ENCODE assay signal across 8 cellular contexts in genomic region chr4:151801547-151802516, GRCh38. TPM values are rescaled to one million over a fixed set of nuclear protein-coding genes. Genes with fewer than 3 reads are reported as not detected.
DNase-seq lines count a peak whose midpoint lies in the region; ATAC-seq, FAIRE-seq and TF ChIP-seq lines count a peak whose summit lies in the region.

No MANE protein-coding gene starts in this region.

- TF ChIP-seq CTCF in C4-2B (conservative IDR thresholded peaks at IDR 0.05) (peak; percentile 94), gastrocnemius medialis (IDR thresholded peaks at IDR 0.05 in 4 of 5, conservative IDR thresholded peaks at IDR 0.05 in 1 of 5) (peak in 4 of 5 experiments; percentile 35 to 76 (median 50))

- no peaks in the 10 kb centered on the region for H3K27me3 ChIP-seq in gastrocnemius medialis

- no peak overlapping the region for H3K27ac ChIP-seq in C4-2B
- H3K27ac ChIP-seq in gastrocnemius medialis, result no peak overlapping the region

- peaks cover 1 to 5% of the 10 kb centered on the region in 2 donors for H3K4me1 ChIP-seq in gastrocnemius medialis

- no peak for TF ChIP-seq POLR2A in gastrocnemius medialis (IDR thresholded peaks at IDR 0.05)
- TF ChIP-seq POLR2A in GM18505 (IDR thresholded peaks at IDR 0.05; ENCODE audit: borderline replicate concordance, extremely low read depth, insufficient read depth, insufficient read length), result no peak

- no peaks in the 10 kb centered on the region for H3K9me3 ChIP-seq in gastrocnemius medialis

- no peak overlapping the region for H3K4me3 ChIP-seq in gastrocnemius medialis

- in situ Hi-C loops in gastrocnemius medialis (cut with MboI; ENCODE audit: low sequenced_read_pairs in 4 of 4), result no loop called here

- H3K36me3 ChIP-seq in gastrocnemius medialis, result no peaks in the 10 kb centered on the region

- intact Hi-C loops in gastrocnemius medialis (cut with DNase I; ENCODE audit: low total_unique reads), result no loop called here

- peak; percentile 79 for FAIRE-seq in GM19239 (lab: Jason Lieb, UNC)

- DNase-seq in GM19239 (ENCODE audit: insufficient read length, low spot score) (peak; percentile 26), NCI-H82 treated with DMSO at 0.1 percent for 48 hours (lab: John Stamatoyannopoulos, UW; ENCODE audit: unreplicated experiment) (peak; percentile 32), fibroblast of gingiva (ENCODE audit: low read depth) (peak; percentile 13), gastrocnemius medialis (no peak), ureter (ENCODE audit: low spot score) (no peak)
- peak; percentile 57 for DNase-seq in activated CD8-positive, alpha-beta memory T cell treated with anti-CD3 and anti-CD28 coated beads, Interleukin-2, amount 50 U/mL, for 4 hours

- no peak for ATAC-seq in gastrocnemius medialis
- no peak for ATAC-seq in GM18505 (IDR thresholded peaks at IDR 0.05; ENCODE audit: unreplicated experiment)

RNA-seq across cellular contexts. Expression of gene GATB, which starts 41.0 kb away (rescaled TPM):
- total RNA-seq in gastrocnemius medialis (10 to 100 TPM; 18.7 to 34.0 (median 27.6) TPM), ureter (17.5 TPM)

Comparison
In these comparisons a context has a peak if more than half of its experiments do, and no peak if none do; other contexts are left out.
1. DNase-seq: peak in GM19239 (single experiment), NCI-H82 treated with DMSO at 0.1 percent for 48 hours (single experiment), activated CD8-positive, alpha-beta memory T cell treated with anti-CD3 and anti-CD28 coated beads, Interleukin-2, amount 50 U/mL, for 4 hours (single experiment) and fibroblast of gingiva (single experiment); none in gastrocnemius medialis (0 of 2) and ureter (single experiment).